8 cellular contexts compared by ENCODE assay signal in the genomic region with DNA sequence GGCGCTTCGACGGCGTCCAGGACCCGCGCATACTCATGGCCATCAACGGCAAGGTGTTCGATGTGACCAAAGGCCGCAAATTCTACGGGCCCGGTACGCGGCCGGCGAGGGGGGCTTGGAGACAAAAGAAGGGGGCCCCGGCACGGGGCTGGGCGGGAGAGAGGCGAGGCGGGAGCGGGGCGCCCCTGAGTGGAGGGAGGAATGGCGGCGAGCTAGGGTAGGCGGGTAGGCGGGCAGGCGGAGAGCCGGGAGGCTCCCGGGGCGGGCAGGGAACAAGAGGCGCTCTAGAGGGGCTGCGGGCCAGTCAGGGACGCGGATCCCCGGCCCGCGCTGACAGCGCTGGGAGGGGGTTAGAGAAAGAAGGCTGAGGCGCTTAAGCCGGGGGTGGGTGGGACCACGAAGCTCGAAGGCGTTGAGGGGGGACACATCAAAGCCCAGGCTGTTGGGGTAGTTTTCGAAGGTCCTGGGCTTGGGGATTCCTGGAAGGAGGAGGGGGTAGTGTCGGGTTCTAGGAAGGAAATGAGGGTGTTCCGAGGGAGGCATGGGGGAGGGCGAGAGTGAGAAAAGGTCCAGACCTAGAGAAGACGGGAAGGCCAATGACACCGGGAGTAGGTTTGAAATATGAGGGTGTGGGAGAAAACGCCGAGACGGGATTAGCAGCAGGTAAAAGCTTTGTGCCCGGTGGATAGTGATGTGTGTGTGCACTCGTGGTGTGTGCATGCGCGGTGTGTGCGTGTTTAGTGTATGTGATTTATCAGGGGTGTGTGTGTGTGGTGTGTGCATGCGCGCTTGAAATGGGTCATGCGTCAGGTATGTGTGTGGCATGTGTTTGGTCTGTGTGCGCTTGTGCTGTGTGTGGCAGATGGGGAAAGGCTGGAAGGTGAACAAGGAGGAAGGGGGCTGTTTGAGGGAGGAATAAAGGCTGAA. TPM values are rescaled to one million over a fixed set of nuclear protein-coding genes. Genes with fewer than 3 reads are reported as not detected.
DNase-seq lines count a peak whose midpoint lies in the region; ATAC-seq, FAIRE-seq and TF ChIP-seq lines count a peak whose summit lies in the region.

No MANE protein-coding gene starts in this region.

- DNase-seq in GM12891 (ENCODE audit: insufficient read length, low spot score) (no peak), NCI-H2227 (lab: John Stamatoyannopoulos, UW; ENCODE audit: unreplicated experiment) (peak; percentile 60), activated T-cell treated with anti-CD3 and anti-CD28 coated beads for 4 hours (peak; percentile 9), esophagus muscularis mucosa (ENCODE audit: extremely low spot score) (no peak), type B pancreatic cell (ENCODE audit: extremely low spot score, unreplicated experiment) (peak; percentile 72), CD1c-positive myeloid dendritic cell (ENCODE audit: extremely low spot score) (no peak)
- DNase-seq in naive thymus-derived CD8-positive, alpha-beta T cell = peak in 8 of 10 donors; percentile 1 to 58 (median 12)

- no peak for TF ChIP-seq EP300 in esophagus muscularis mucosa (IDR thresholded peaks at IDR 0.05)

- H3K9me3 Mint-ChIP-seq in naive thymus-derived CD8-positive, alpha-beta T cell = no peaks in the 10 kb centered on the region
- no peaks in the 10 kb centered on the region for H3K9me3 Mint-ChIP-seq in type B pancreatic cell

- peak; percentile 27 for ATAC-seq in HG02588 (IDR thresholded peaks at IDR 0.05; ENCODE audit: unreplicated experiment)
- peak; percentile 30 to 47 for ATAC-seq in naive thymus-derived CD8-positive, alpha-beta T cell

- peaks cover 13 to 37% (median 31%) of the 10 kb centered on the region in 4 donors for H3K4me1 Mint-ChIP-seq in naive thymus-derived CD8-positive, alpha-beta T cell
- H3K4me1 Mint-ChIP-seq in type B pancreatic cell (ENCODE audit: unreplicated experiment) = peaks cover 28% of the 10 kb centered on the region

- H3K36me3 Mint-ChIP-seq in naive thymus-derived CD8-positive, alpha-beta T cell = peaks cover 0 to 5% (median 0%) of the 10 kb centered on the region in 3 donors
- H3K36me3 Mint-ChIP-seq in type B pancreatic cell = peaks cover 20% of the 10 kb centered on the region

- no peaks in the 10 kb centered on the region for H3K27me3 Mint-ChIP-seq in naive thymus-derived CD8-positive, alpha-beta T cell
- no peaks in the 10 kb centered on the region for H3K27me3 Mint-ChIP-seq in type B pancreatic cell

- TF ChIP-seq CTCF in esophagus muscularis mucosa (IDR thresholded peaks at IDR 0.05) = no peak
- no peak for TF ChIP-seq CTCF in type B pancreatic cell (conservative IDR thresholded peaks at IDR 0.05)

- peaks cover 0 to 30% (median 19%) of the 10 kb centered on the region in 4 donors for H3K4me1 ChIP-seq in esophagus muscularis mucosa

- peak overlapping the region; percentile 77 to 96 (median 90) for H3K4me3 Mint-ChIP-seq in naive thymus-derived CD8-positive, alpha-beta T cell
- H3K4me3 Mint-ChIP-seq in type B pancreatic cell = peak overlapping the region; percentile 94

- WGBS in esophagus muscularis mucosa = 44% methylated on average over 54 of the region's 61 CpGs

- peak; percentile 95 for FAIRE-seq in GM12891 (lab: Jason Lieb, UNC)

- no peaks in the 10 kb centered on the region for H3K9me3 ChIP-seq in esophagus muscularis mucosa

- peak overlapping the region; percentile 70 to 80 (median 74) for H3K4me3 ChIP-seq in esophagus muscularis mucosa

- peak overlapping the region; percentile 31 to 95 (median 90) for H3K27ac Mint-ChIP-seq in naive thymus-derived CD8-positive, alpha-beta T cell
- peak overlapping the region; percentile 87 for H3K27ac Mint-ChIP-seq in type B pancreatic cell

- intact Hi-C loops in esophagus muscularis mucosa (cut with DNase I) = no loop called here

- TF ChIP-seq POLR2A in GM12891 (IDR thresholded peaks at IDR 0.05; ENCODE audit: low read depth, low read length) (no peak), esophagus muscularis mucosa (IDR thresholded peaks at IDR 0.05; ENCODE audit: low read depth) (no peak)

- no peaks in the 10 kb centered on the region for H3K27me3 ChIP-seq in esophagus muscularis mucosa

- H3K27ac ChIP-seq in esophagus muscularis mucosa (replicated peaks in 1 of 4) = peak overlapping the region; percentile 83 to 90 (median 86)

- H3K36me3 ChIP-seq in esophagus muscularis mucosa = no peaks in the 10 kb centered on the region

- POLR2A ChIA-PET in naive thymus-derived CD8-positive, alpha-beta T cell (lab: Charles Lee) = interaction anchor here (1.0 to 1.5 kb wide), 2 partner anchors 8 to 232 kb away, joined by 3 to 5 read pairs; a partner anchor contains a TSS

TF ChIP-seq in GM12891, 5 proteins besides CTCF, POLR2A, EP300 and RAD21:
- TF ChIP-seq TAF1 (IDR thresholded peaks at IDR 0.05; ENCODE audit: low read depth, low read length) (no peak), PAX5 (IDR thresholded peaks at IDR 0.05; ENCODE audit: insufficient read depth, low read length, severe bottlenecking) (no peak), POLR2AphosphoS5 (IDR thresholded peaks at IDR 0.05; ENCODE audit: low read depth, low read length) (no peak)

RNA-seq across cellular contexts. Expression of a gene that starts 0.8 kb away (rescaled TPM):
- polyA plus RNA-seq in GM12891 (2012; ENCODE audit: low read depth, missing spikeins) = 18.5 TPM
- total RNA-seq in esophagus muscularis mucosa (100 to 1,000 TPM in 3 of 4 donors, 10 to 100 TPM in 1; 94.7 to 152 (median 138) TPM), type B pancreatic cell (ENCODE audit: low replicate concordance) (97.0 and 206 TPM in 2 replicates)
- total RNA-seq in naive thymus-derived CD8-positive, alpha-beta T cell = 10 to 100 TPM; 13.6 to 14.2 TPM
- polyA plus RNA-seq in naive thymus-derived CD8-positive, alpha-beta T cell = 10 to 100 TPM; 10.7 to 16.3 (median 12.6) TPM

Comparison
In these comparisons a context has a peak if more than half of its experiments do, and no peak if none do; other contexts are left out.
1. DNase-seq: peak in NCI-H2227 (single experiment), activated T-cell treated with anti-CD3 and anti-CD28 coated beads for 4 hours (single experiment), naive thymus-derived CD8-positive, alpha-beta T cell (8 of 10) and type B pancreatic cell (single experiment); none in GM12891 (single experiment), esophagus muscularis mucosa (single experiment) and CD1c-positive myeloid dendritic cell (single experiment).